ENCODE assay signal across 2 cellular contexts in the genomic region with DNA sequence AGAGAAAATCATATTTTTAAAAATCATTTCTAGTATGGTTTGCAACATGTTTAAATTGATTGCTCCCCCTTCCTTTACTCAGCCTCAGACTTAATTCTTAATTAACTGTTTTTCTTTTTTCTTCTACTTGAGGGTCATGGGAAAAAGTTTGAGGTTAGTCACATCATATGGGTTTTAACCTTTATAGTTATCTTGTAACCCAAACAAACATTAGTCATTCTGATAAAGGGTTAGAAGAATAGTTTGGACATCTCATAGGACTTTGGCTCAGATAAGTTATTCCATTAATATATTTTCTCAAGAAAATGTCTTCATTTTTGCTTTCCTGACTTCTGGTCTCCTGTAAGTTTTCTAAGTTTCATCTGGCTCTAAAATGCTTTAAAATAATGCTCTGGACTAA.
TF ChIP-seq lines count a peak whose summit lies in the region.

No MANE protein-coding gene starts in this region.

TF ChIP-seq in liver, 16 proteins besides CTCF, POLR2A, EP300 and RAD21:
- TF ChIP-seq RXRA (IDR thresholded peaks at IDR 0.05) (no peak), NR2F2 (IDR thresholded peaks at IDR 0.05) (peak; percentile 60)
- TF ChIP-seq, protein P1, sequence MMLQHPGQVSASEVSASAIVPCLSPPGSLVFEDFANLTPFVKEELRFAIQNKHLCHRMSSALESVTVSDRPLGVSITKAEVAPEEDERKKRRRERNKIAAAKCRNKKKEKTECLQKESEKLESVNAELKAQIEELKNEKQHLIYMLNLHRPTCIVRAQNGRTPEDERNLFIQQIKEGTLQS (IDR thresholded peaks at IDR 0.05), result no peak
- TF ChIP-seq, protein P2, sequence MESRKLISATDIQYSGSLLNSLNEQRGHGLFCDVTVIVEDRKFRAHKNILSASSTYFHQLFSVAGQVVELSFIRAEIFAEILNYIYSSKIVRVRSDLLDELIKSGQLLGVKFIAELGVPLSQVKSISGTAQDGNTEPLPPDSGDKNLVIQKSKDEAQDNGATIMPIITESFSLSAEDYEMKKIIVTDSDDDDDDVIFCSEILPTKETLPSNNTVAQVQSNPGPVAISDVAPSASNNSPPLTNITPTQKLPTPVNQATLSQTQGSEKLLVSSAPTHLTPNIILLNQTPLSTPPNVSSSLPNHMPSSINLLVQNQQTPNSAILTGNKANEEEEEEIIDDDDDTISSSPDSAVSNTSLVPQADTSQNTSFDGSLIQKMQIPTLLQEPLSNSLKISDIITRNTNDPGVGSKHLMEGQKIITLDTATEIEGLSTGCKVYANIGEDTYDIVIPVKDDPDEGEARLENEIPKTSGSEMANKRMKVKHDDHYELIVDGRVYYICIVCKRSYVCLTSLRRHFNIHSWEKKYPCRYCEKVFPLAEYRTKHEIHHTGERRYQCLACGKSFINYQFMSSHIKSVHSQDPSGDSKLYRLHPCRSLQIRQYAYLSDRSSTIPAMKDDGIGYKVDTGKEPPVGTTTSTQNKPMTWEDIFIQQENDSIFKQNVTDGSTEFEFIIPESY (IDR thresholded peaks at IDR 0.05), result no peak

TF ChIP-seq in HepG2, 621 proteins besides CTCF, POLR2A, EP300 and RAD21:
- TF ChIP-seq, protein P3, sequence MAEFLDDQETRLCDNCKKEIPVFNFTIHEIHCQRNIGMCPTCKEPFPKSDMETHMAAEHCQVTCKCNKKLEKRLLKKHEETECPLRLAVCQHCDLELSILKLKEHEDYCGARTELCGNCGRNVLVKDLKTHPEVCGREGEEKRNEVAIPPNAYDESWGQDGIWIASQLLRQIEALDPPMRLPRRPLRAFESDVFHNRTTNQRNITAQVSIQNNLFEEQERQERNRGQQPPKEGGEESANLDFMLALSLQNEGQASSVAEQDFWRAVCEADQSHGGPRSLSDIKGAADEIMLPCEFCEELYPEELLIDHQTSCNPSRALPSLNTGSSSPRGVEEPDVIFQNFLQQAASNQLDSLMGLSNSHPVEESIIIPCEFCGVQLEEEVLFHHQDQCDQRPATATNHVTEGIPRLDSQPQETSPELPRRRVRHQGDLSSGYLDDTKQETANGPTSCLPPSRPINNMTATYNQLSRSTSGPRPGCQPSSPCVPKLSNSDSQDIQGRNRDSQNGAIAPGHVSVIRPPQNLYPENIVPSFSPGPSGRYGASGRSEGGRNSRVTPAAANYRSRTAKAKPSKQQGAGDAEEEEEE (CRISPR knock-in tag; IDR thresholded peaks at IDR 0.05; ENCODE audit: borderline replicate concordance), result no peak
- TF ChIP-seq ZNF772 (CRISPR knock-in tag; IDR thresholded peaks at IDR 0.05), result no peak
- TF ChIP-seq, protein P4, sequence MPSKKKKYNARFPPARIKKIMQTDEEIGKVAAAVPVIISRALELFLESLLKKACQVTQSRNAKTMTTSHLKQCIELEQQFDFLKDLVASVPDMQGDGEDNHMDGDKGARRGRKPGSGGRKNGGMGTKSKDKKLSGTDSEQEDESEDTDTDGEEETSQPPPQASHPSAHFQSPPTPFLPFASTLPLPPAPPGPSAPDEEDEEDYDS (CRISPR knock-in tag; IDR thresholded peaks at IDR 0.05), result no peak
- TF ChIP-seq TBX3 (IDR thresholded peaks at IDR 0.05; ENCODE audit: borderline replicate concordance), result no peak
- no peak for TF ChIP-seq ZNF333 (CRISPR knock-in tag; IDR thresholded peaks at IDR 0.05; ENCODE audit: borderline replicate concordance)
- TF ChIP-seq TCF7L2 (IDR thresholded peaks at IDR 0.05; ENCODE audit: low read depth, low read length), result no peak
- TF ChIP-seq, protein P5, sequence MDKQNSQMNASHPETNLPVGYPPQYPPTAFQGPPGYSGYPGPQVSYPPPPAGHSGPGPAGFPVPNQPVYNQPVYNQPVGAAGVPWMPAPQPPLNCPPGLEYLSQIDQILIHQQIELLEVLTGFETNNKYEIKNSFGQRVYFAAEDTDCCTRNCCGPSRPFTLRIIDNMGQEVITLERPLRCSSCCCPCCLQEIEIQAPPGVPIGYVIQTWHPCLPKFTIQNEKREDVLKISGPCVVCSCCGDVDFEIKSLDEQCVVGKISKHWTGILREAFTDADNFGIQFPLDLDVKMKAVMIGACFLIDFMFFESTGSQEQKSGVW (CRISPR knock-in tag; IDR thresholded peaks at IDR 0.05; ENCODE audit: borderline replicate concordance), result no peak
- no peak for TF ChIP-seq FOXC1 (CRISPR knock-in tag; IDR thresholded peaks at IDR 0.05; ENCODE audit: borderline replicate concordance)
- TF ChIP-seq, protein P6, sequence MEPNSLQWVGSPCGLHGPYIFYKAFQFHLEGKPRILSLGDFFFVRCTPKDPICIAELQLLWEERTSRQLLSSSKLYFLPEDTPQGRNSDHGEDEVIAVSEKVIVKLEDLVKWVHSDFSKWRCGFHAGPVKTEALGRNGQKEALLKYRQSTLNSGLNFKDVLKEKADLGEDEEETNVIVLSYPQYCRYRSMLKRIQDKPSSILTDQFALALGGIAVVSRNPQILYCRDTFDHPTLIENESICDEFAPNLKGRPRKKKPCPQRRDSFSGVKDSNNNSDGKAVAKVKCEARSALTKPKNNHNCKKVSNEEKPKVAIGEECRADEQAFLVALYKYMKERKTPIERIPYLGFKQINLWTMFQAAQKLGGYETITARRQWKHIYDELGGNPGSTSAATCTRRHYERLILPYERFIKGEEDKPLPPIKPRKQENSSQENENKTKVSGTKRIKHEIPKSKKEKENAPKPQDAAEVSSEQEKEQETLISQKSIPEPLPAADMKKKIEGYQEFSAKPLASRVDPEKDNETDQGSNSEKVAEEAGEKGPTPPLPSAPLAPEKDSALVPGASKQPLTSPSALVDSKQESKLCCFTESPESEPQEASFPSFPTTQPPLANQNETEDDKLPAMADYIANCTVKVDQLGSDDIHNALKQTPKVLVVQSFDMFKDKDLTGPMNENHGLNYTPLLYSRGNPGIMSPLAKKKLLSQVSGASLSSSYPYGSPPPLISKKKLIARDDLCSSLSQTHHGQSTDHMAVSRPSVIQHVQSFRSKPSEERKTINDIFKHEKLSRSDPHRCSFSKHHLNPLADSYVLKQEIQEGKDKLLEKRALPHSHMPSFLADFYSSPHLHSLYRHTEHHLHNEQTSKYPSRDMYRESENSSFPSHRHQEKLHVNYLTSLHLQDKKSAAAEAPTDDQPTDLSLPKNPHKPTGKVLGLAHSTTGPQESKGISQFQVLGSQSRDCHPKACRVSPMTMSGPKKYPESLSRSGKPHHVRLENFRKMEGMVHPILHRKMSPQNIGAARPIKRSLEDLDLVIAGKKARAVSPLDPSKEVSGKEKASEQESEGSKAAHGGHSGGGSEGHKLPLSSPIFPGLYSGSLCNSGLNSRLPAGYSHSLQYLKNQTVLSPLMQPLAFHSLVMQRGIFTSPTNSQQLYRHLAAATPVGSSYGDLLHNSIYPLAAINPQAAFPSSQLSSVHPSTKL (CRISPR knock-in tag; IDR thresholded peaks at IDR 0.05), result no peak
- no peak for TF ChIP-seq SIN3B (IDR thresholded peaks at IDR 0.05; ENCODE audit: low read length)
- no peak for TF ChIP-seq HOXA7 (CRISPR knock-in tag; IDR thresholded peaks at IDR 0.05)
- TF ChIP-seq, protein P7, sequence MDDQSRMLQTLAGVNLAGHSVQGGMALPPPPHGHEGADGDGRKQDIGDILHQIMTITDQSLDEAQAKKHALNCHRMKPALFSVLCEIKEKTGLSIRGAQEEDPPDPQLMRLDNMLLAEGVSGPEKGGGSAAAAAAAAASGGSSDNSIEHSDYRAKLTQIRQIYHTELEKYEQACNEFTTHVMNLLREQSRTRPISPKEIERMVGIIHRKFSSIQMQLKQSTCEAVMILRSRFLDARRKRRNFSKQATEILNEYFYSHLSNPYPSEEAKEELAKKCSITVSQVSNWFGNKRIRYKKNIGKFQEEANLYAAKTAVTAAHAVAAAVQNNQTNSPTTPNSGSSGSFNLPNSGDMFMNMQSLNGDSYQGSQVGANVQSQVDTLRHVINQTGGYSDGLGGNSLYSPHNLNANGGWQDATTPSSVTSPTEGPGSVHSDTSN (CRISPR knock-in tag; IDR thresholded peaks at IDR 0.05; ENCODE audit: borderline replicate concordance), result no peak
- TF ChIP-seq, protein P2 (CRISPR knock-in tag; IDR thresholded peaks at IDR 0.05), result no peak
- no peak for TF ChIP-seq KDM6A (CRISPR knock-in tag; IDR thresholded peaks at IDR 0.05; ENCODE audit: low read depth)
- no peak for TF ChIP-seq GFI1 (CRISPR knock-in tag; IDR thresholded peaks at IDR 0.05; ENCODE audit: borderline replicate concordance)
- TF ChIP-seq SP5 (CRISPR knock-in tag; IDR thresholded peaks at IDR 0.05; ENCODE audit: borderline replicate concordance, low read depth), result no peak
- TF ChIP-seq NFKB2 (CRISPR knock-in tag; IDR thresholded peaks at IDR 0.05; ENCODE audit: borderline replicate concordance), result no peak
TF ChIP-seq in HepG2: peak in this region for 0.
